Comparison of ENCODE assay signal across 8 cellular contexts in genomic region chr3:50365080-50365841, GRCh38. TPM values are rescaled to one million over a fixed set of nuclear protein-coding genes. Genes with fewer than 3 reads are reported as not detected.
DNase-seq lines count a peak whose midpoint lies in the region; ATAC-seq and TF ChIP-seq lines count a peak whose summit lies in the region.

No MANE protein-coding gene starts in this region.

- in situ Hi-C loops in ACHN (cut with HindIII; ENCODE audit: low pct_ligation_motif_present, low pct_unique_long_range_greater_than_20kb, low sequenced_read_pairs): no loop called here

- H3K9me3 ChIP-seq in gastroesophageal sphincter: no peaks in the 10 kb centered on the region
- no peaks in the 10 kb centered on the region for H3K9me3 ChIP-seq in osteoblast (ENCODE audit: low read depth, low read length)
- no peaks in the 10 kb centered on the region for H3K9me3 ChIP-seq in suprapubic skin

- no peaks in the 10 kb centered on the region for H3K36me3 ChIP-seq in gastroesophageal sphincter
- H3K36me3 ChIP-seq in osteoblast (ENCODE audit: insufficient read depth, low read length): no peaks in the 10 kb centered on the region
- H3K36me3 ChIP-seq in suprapubic skin: no peaks in the 10 kb centered on the region

- peak overlapping the region; percentile 41 for H2AFZ ChIP-seq in osteoblast (ENCODE audit: low read length)

- H3K4me2 ChIP-seq in osteoblast (ENCODE audit: insufficient read depth, low read length): peak overlapping the region; percentile 73

- no peak for TF ChIP-seq EP300 in gastroesophageal sphincter (IDR thresholded peaks at IDR 0.05)
- TF ChIP-seq EP300 in suprapubic skin (IDR thresholded peaks at IDR 0.05): no peak

- ATAC-seq in GM19023 (IDR thresholded peaks at IDR 0.05; ENCODE audit: unreplicated experiment): peak; percentile 92
- peak; percentile 73 for ATAC-seq in HG03196 (IDR thresholded peaks at IDR 0.05; ENCODE audit: unreplicated experiment)
- peak; percentile 86 for ATAC-seq in gastroesophageal sphincter

- no peaks in the 10 kb centered on the region for H3K79me2 ChIP-seq in osteoblast (ENCODE audit: insufficient read depth, low read length)

- no peak for TF ChIP-seq CTCF in gastroesophageal sphincter (IDR thresholded peaks at IDR 0.05)
- no peak for TF ChIP-seq CTCF in osteoblast (IDR thresholded peaks at IDR 0.05; ENCODE audit: extremely low read depth, low read depth, low read length)
- TF ChIP-seq CTCF in suprapubic skin (IDR thresholded peaks at IDR 0.05): no peak

- H4K20me1 ChIP-seq in osteoblast (ENCODE audit: insufficient read depth, low read length): peaks cover 2% of the 10 kb centered on the region

- DNase-seq in ACHN: peak; percentile 75
- peak; percentile 83 for DNase-seq in RKO (ENCODE audit: low spot score)
- DNase-seq in activated gamma-delta T cell (lab: John Stamatoyannopoulos, UW): peak; percentile 81
- peak; percentile 99 for DNase-seq in osteoblast (ENCODE audit: insufficient read length, low spot score, missing footprints)
- DNase-seq in suprapubic skin (ENCODE audit: low spot score in 2 of 2): peak; percentile 92 to 93

- no peak for TF ChIP-seq POLR2A in gastroesophageal sphincter (IDR thresholded peaks at IDR 0.05)
- no peak for TF ChIP-seq POLR2A in suprapubic skin (IDR thresholded peaks at IDR 0.05)

- no peaks in the 10 kb centered on the region for H3K27me3 ChIP-seq in gastroesophageal sphincter
- H3K27me3 ChIP-seq in osteoblast (ENCODE audit: insufficient read depth, low read length): peaks cover 5% of the 10 kb centered on the region
- H3K27me3 ChIP-seq in suprapubic skin: no peaks in the 10 kb centered on the region

- H3K27ac ChIP-seq in gastroesophageal sphincter (peak overlapping the region in 3 of 4 donors; percentile 71 to 87 (median 77)), osteoblast (ENCODE audit: low read depth, low read length) (no peak overlapping the region), suprapubic skin (peak overlapping the region; percentile 48)

- WGBS in gastroesophageal sphincter (ENCODE audit: low coverage in 1 of 2), 2 donors: no CpG with 5 or more reads among the region's 53 CpGs
- WGBS in suprapubic skin: 12% methylated on average over 17 of the region's 53 CpGs

- peak overlapping the region; percentile 39 to 67 for H3K4me3 ChIP-seq in gastroesophageal sphincter
- H3K4me3 ChIP-seq in osteoblast (ENCODE audit: insufficient read depth, low read length): peak overlapping the region; percentile 67
- H3K4me3 ChIP-seq in suprapubic skin: peak overlapping the region; percentile 72

- H3K4me1 ChIP-seq in gastroesophageal sphincter (peaks cover 0 to 22% (median 11%) of the 10 kb centered on the region in 3 donors), osteoblast (ENCODE audit: insufficient read depth, low read length) (peaks cover 4% of the 10 kb centered on the region), suprapubic skin (peaks cover 20% of the 10 kb centered on the region)

RNA-seq across cellular contexts. Expression of gene TMEM115, which starts 5.9 kb away (rescaled TPM):
- total RNA-seq in gastroesophageal sphincter (10 to 100 TPM; 41.1 to 66.2 (median 55.7) TPM), osteoblast (61.6 and 73.1 TPM in 2 replicates), suprapubic skin (10 to 100 TPM; 60.7 to 85.3 (median 70.2) TPM)

RNA-seq across cellular contexts. Expression of gene CYB561D2, which starts 14.6 kb away (rescaled TPM):
- 10 to 100 TPM in 1 of 4 donors, 1 to 10 TPM in 3; 4.7 to 10.9 (median 9.0) TPM for total RNA-seq in gastroesophageal sphincter
- total RNA-seq in osteoblast: 22.1 and 25.0 TPM in 2 replicates
- 10 to 100 TPM; 12.8 to 29.8 (median 17.9) TPM for total RNA-seq in suprapubic skin

RNA-seq across cellular contexts. Expression of gene NPRL2, which starts 14.7 kb away (rescaled TPM):
- total RNA-seq in gastroesophageal sphincter (10 to 100 TPM; 14.0 to 26.6 (median 19.5) TPM), osteoblast (21.7 and 22.1 TPM in 2 replicates), suprapubic skin (10 to 100 TPM; 16.5 to 35.6 (median 26.0) TPM)

RNA-seq across cellular contexts. Expression of gene ZMYND10, which starts 19.7 kb away (rescaled TPM):
- total RNA-seq in gastroesophageal sphincter: under 1 TPM in 1 of 4 donors, not detected in 3; 0.54 TPM
- 0.88 and 2.9 TPM in 2 replicates for total RNA-seq in osteoblast
- 1 to 10 TPM in 3 of 4 donors, not detected in 1; 1.6 to 4.7 (median 1.9) TPM for total RNA-seq in suprapubic skin

RNA-seq across cellular contexts. Expression of gene RASSF1, which starts 24.6 kb away (rescaled TPM):
- 10 to 100 TPM; 24.5 to 40.3 (median 26.9) TPM for total RNA-seq in gastroesophageal sphincter
- 17.4 and 18.1 TPM in 2 replicates for total RNA-seq in osteoblast
- total RNA-seq in suprapubic skin: 10 to 100 TPM; 33.9 to 63.3 (median 39.7) TPM
